ENCODE assay signal across 8 cellular contexts in genomic region chr17:73232587-73233373, GRCh38. TPM values are rescaled to one million over a fixed set of nuclear protein-coding genes. Genes with fewer than 3 reads are reported as not detected.
DNase-seq lines count a peak whose midpoint lies in the region; ATAC-seq, FAIRE-seq and TF ChIP-seq lines count a peak whose summit lies in the region.

No MANE protein-coding gene starts in this region.

- intact Hi-C loops in ascending aorta (cut with DNase I) (loop anchor here (1.0 kb wide), 1 partner anchor 39 kb away; the partner anchor contains the start of gene COG1), gastrocnemius medialis (cut with DNase I; ENCODE audit: low total_unique reads) (loop anchor here (1.0 kb wide), 2 partner anchors 40 to 80 kb away; partner anchors contain the start of gene CDC42EP4)

- H3K36me3 ChIP-seq in ACC112 (ENCODE audit: insufficient read depth, low read length): peaks cover 13% of the 10 kb centered on the region; the same call in 1 of the 2 replicates
- H3K36me3 ChIP-seq in ascending aorta: peaks cover 12 to 18% of the 10 kb centered on the region in 2 donors
- H3K36me3 ChIP-seq in hepatocyte (replicated peaks; ENCODE audit: insufficient read depth, low read depth): no peaks in the 10 kb centered on the region
- peaks cover 0 to 22% of the 10 kb centered on the region in 2 donors for H3K36me3 ChIP-seq in gastrocnemius medialis

- H3K4me3 ChIP-seq in ACC112 (ENCODE audit: low read depth, low read length): peak overlapping the region; percentile 96
- H3K4me3 ChIP-seq in ascending aorta: peak overlapping the region; percentile 87 to 96
- H3K4me3 ChIP-seq in hepatocyte: peak overlapping the region; percentile 40
- peak overlapping the region; percentile 89 to 99 (median 96) for H3K4me3 ChIP-seq in gastrocnemius medialis

- no peaks in the 10 kb centered on the region for H3K9me2 ChIP-seq in hepatocyte (replicated peaks; ENCODE audit: insufficient read depth)

- H3K27ac ChIP-seq in ACC112 (ENCODE audit: low read depth, low read length) (peak overlapping the region; percentile 50), ascending aorta (peak overlapping the region; percentile 83 to 85), hepatocyte (peak overlapping the region; percentile 76), gastrocnemius medialis (peak overlapping the region; percentile 92 to 97 (median 95))

- no peak for TF ChIP-seq CTCF in ascending aorta (IDR thresholded peaks at IDR 0.05)
- no peak for TF ChIP-seq CTCF in hepatocyte (IDR thresholded peaks at IDR 0.05; ENCODE audit: poor library complexity)
- no peak for TF ChIP-seq CTCF in gastrocnemius medialis (IDR thresholded peaks at IDR 0.05 in 4 of 5, conservative IDR thresholded peaks at IDR 0.05 in 1 of 5)

- no peaks in the 10 kb centered on the region for H3K27me3 ChIP-seq in ACC112 (ENCODE audit: insufficient read depth, low read length)
- H3K27me3 ChIP-seq in ascending aorta: no peaks in the 10 kb centered on the region
- H3K27me3 ChIP-seq in hepatocyte: no peaks in the 10 kb centered on the region
- no peaks in the 10 kb centered on the region for H3K27me3 ChIP-seq in gastrocnemius medialis

- H3K9me3 ChIP-seq in ascending aorta: no peaks in the 10 kb centered on the region
- H3K9me3 ChIP-seq in hepatocyte (ENCODE audit: low read depth): no peaks in the 10 kb centered on the region
- no peaks in the 10 kb centered on the region for H3K9me3 ChIP-seq in gastrocnemius medialis

- H2AFZ ChIP-seq in ACC112 (ENCODE audit: low read length, unreplicated experiment) (peak overlapping the region; percentile 88), hepatocyte (peak overlapping the region; percentile 65)

- FAIRE-seq in GM12892 (lab: Jason Lieb, UNC) (peak; percentile 40), frontal cortex (lab: Jason Lieb, UNC) (no peak)

- 0 out of 2 replicates have a peak, but pooled peaks have one; percentile 21 for TF ChIP-seq POLR2A in GM12892 (IDR thresholded peaks at IDR 0.05; ENCODE audit: low read depth, low read length)
- no peak for TF ChIP-seq POLR2A in gastrocnemius medialis (IDR thresholded peaks at IDR 0.05)

- peak overlapping the region; percentile 91 for H3K4me2 ChIP-seq in hepatocyte

- 2% methylated on average over 39 of the region's 48 CpGs for WGBS in hepatocyte (ENCODE audit: low lambda C conversion rate, missing lambda C conversion rate)

- in situ Hi-C loops in gastrocnemius medialis (cut with MboI; ENCODE audit: low sequenced_read_pairs in 4 of 4): loop anchor here in 1 of 4 donors (5.0 kb wide), 1 partner anchor 45 kb away; no protein-coding TSS in a partner anchor

- H3K79me2 ChIP-seq in ACC112 (ENCODE audit: control insufficient read depth, insufficient read depth, low read length, unreplicated experiment) (peaks cover 54% of the 10 kb centered on the region), hepatocyte (peaks cover 73% of the 10 kb centered on the region)

- H3K4me1 ChIP-seq in ACC112 (ENCODE audit: control insufficient read depth, insufficient read depth, low read length, unreplicated experiment) (peaks cover 21% of the 10 kb centered on the region), ascending aorta (peaks cover 7 to 27% of the 10 kb centered on the region in 2 donors), hepatocyte (ENCODE audit: insufficient read depth) (peaks cover 7% of the 10 kb centered on the region), gastrocnemius medialis (peaks cover 37 to 48% of the 10 kb centered on the region in 2 donors)

- ATAC-seq in HG02870 (IDR thresholded peaks at IDR 0.05; ENCODE audit: unreplicated experiment) (peak; percentile 20), gastrocnemius medialis (peak; percentile 17 to 25)

- H4K20me1 ChIP-seq in hepatocyte (ENCODE audit: insufficient read depth, poor library complexity, severe bottlenecking): peaks cover 4% of the 10 kb centered on the region

- peak; percentile 46 for DNase-seq in GM12892 (ENCODE audit: insufficient read length)
- peak; percentile 28 for DNase-seq in NOMO-1 treated with DMSO at 0.1 percent for 48 hours (lab: John Stamatoyannopoulos, UW; ENCODE audit: unreplicated experiment)
- DNase-seq in ascending aorta (ENCODE audit: low spot score in 2 of 2): peak in 1 of 2 donors; percentile 66
- DNase-seq in hepatocyte (ENCODE audit: low spot score): peak; percentile 67
- DNase-seq in gastrocnemius medialis: peak; percentile 11 to 43
- DNase-seq in frontal cortex (ENCODE audit: low spot score in 2 of 2): no peak

RNA-seq across cellular contexts. Expression of gene CPSF4L, which starts 28.9 kb away (rescaled TPM):
- polyA plus RNA-seq in GM12892 (2012; ENCODE audit: missing spikeins): not detected
- total RNA-seq in ascending aorta: not detected
- not detected in 2 replicates for total RNA-seq in hepatocyte
- polyA plus RNA-seq in hepatocyte: 0.34 TPM in 1 of 2 replicates, not detected in the other
- not detected for total RNA-seq in gastrocnemius medialis
- not detected for total RNA-seq in frontal cortex

RNA-seq across cellular contexts. Expression of gene COG1, which starts 39.9 kb away (rescaled TPM):
- polyA plus RNA-seq in GM12892 (2012; ENCODE audit: missing spikeins): 10.9 TPM
- total RNA-seq in ascending aorta (35.9 TPM), hepatocyte (19.6 and 22.0 TPM in 2 replicates), gastrocnemius medialis (10 to 100 TPM; 21.2 to 34.7 (median 26.7) TPM), frontal cortex (18.3 TPM)
- 24.9 and 26.8 TPM in 2 replicates for polyA plus RNA-seq in hepatocyte

Comparison
In these comparisons a context has a peak if more than half of its experiments do, and no peak if none do; other contexts are left out.
1. H3K4me3 ChIP-seq: peak in every context shown above with its lines; median percentile 96 in ACC112; 96 in gastrocnemius medialis; 92 in ascending aorta; 40 in hepatocyte.
2. DNase-seq: peak in GM12892 (single experiment), NOMO-1 treated with DMSO at 0.1 percent for 48 hours (single experiment), hepatocyte (single experiment) and gastrocnemius medialis (2 of 2); none in frontal cortex (0 of 2).
3. Peak in every context shown above with its lines, with median percentiles within 50 percentile points of each other: H3K27ac ChIP-seq.